6 cellular contexts compared by ENCODE assay signal in genomic region chr1:76033800-76034475, GRCh38. TPM values are rescaled to one million over a fixed set of nuclear protein-coding genes. Genes with fewer than 3 reads are reported as not detected.
"Had no signal": no experiment of that assay in that cellular context is flagged by ENCODE, and none has a peak within 500 bp of the region (broad histone marks: within the 10 kb centered on the region; RNA-seq: fewer than 3 reads in every experiment).

No MANE protein-coding gene starts in this region.

- H3K4me1 ChIP-seq: HAP-1 had no signal

- H3K9ac ChIP-seq: GM23248 had no signal

- H3K36me3 ChIP-seq: HAP-1 had no signal

- H2AFZ ChIP-seq: GM23248 had no signal

- H3K9me3 ChIP-seq: HAP-1 had no signal

- H3K27ac ChIP-seq: GM23248 had no signal

- DNase-seq: GM23248, GOT3, H7, IMR-90 had no signal

- H3K4me3 ChIP-seq: GM23248, HAP-1 had no signal

RNA-seq across cellular contexts. Expression of gene ST6GALNAC3, which starts 40.6 kb away (rescaled TPM):
- total RNA-seq: GM23248, HT-29 had no signal
- polyA plus RNA-seq: GM23248 had no signal
